ENCODE assay signal across 17 cellular contexts in genomic region chr19:482186-483041, GRCh38. TPM values are rescaled to one million over a fixed set of nuclear protein-coding genes. Genes with fewer than 3 reads are reported as not detected.
A peak's percentile ranks its signal among the peaks of the same experiment; 100 is the strongest.
DNase-seq lines count a peak whose midpoint lies in the region; ATAC-seq and TF ChIP-seq lines count a peak whose summit lies in the region.
"Had no signal": no experiment of that assay in that cellular context is flagged by ENCODE, and none has a peak within 500 bp of the region (broad histone marks: within the 10 kb centered on the region; RNA-seq: fewer than 3 reads in every experiment).

No MANE protein-coding gene starts in this region.

- no peak for TF ChIP-seq CTCF in spleen (IDR thresholded peaks at IDR 0.05 in 8 of 11, conservative IDR thresholded peaks at IDR 0.05 in 3 of 11)

- H3K27ac Mint-ChIP-seq in T-helper 17 cell, result peak overlapping the region; percentile 0

- no peaks in the 10 kb centered on the region for H3K36me3 ChIP-seq in H7 (replicated peaks; ENCODE audit: control insufficient read depth, insufficient read depth, low read length)
- H3K36me3 ChIP-seq in spleen, result no peaks in the 10 kb centered on the region
- H3K36me3 ChIP-seq: heart left ventricle, thoracic aorta had no signal

- H3K9me3 ChIP-seq in T-helper 17 cell (ENCODE audit: control insufficient read depth, low read length, poor library complexity, severe bottlenecking), result no peaks in the 10 kb centered on the region
- H3K9me3 ChIP-seq in spleen, result peaks cover 0 to 15% (median 0%) of the 10 kb centered on the region in 8 donors
- H3K9me3 ChIP-seq: heart left ventricle, thoracic aorta had no signal

- H3K4me1 Mint-ChIP-seq in T-helper 17 cell, result no peaks in the 10 kb centered on the region

- H3K27me3 ChIP-seq in H7 (ENCODE audit: control insufficient read depth, insufficient read depth, low read length) (peaks cover 2% of the 10 kb centered on the region; the same call in 1 of the 2 replicates), spleen (replicated peaks in 1 of 7) (peaks cover 0 to 23% (median 5%) of the 10 kb centered on the region in 7 donors)

- no peak for ATAC-seq in T-helper 17 cell
- ATAC-seq: heart left ventricle had no signal

- 54 to 64% (median 62%) methylated on average over 19 to 20 of the region's 20 CpGs for WGBS in spleen, 5 donors

- peak overlapping the region in 1 of 8 donors; percentile 11 for H3K27ac ChIP-seq in spleen
- H3K27ac ChIP-seq: heart left ventricle, thoracic aorta had no signal

- H3K36me3 Mint-ChIP-seq in T-helper 17 cell (ENCODE audit: low read depth), result peaks cover 2% of the 10 kb centered on the region
- H3K36me3 Mint-ChIP-seq: activated naive CD8-positive, alpha-beta T cell had no signal

- H3K27me3 Mint-ChIP-seq in T-helper 17 cell, result peaks cover 12% of the 10 kb centered on the region

- peaks cover 0 to 9% (median 5%) of the 10 kb centered on the region in 6 donors for H3K4me1 ChIP-seq in spleen

- DNase-seq in H7 (peak; percentile 64), T-helper 17 cell (no peak), glomerular visceral epithelial cell (ENCODE audit: extremely low spot score) (peak; percentile 38), spleen (peak; percentile 55), GOT3 (lab: John Stamatoyannopoulos, UW) (no peak), NCI-H128 (lab: John Stamatoyannopoulos, UW; ENCODE audit: unreplicated experiment) (no peak), HK-2 (ENCODE audit: unreplicated experiment) (no peak)
- DNase-seq: activated CD4-positive, alpha-beta T cell treated with anti-CD3 and anti-CD28 coated beads for 48 hours; CD4-positive, alpha-beta memory T cell; IMR-90; NCI-H1436 treated with DMSO at 0.1 percent for 48 hours; NCI-H510A; RPMI8226; T-helper 1 cell had no signal

- intact Hi-C loops in spleen (cut with DNase I; ENCODE audit: low total_unique reads), result no loop called here

- TF ChIP-seq POLR2A in spleen (IDR thresholded peaks at IDR 0.05), result no peak

- H3K4me3 ChIP-seq in H7 (ENCODE audit: insufficient read depth, low read depth, low read length) (no peak overlapping the region), spleen (no peak overlapping the region)
- H3K4me3 ChIP-seq: heart left ventricle, thoracic aorta had no signal

- no peak overlapping the region for H3K4me3 Mint-ChIP-seq in T-helper 17 cell
- H3K4me3 Mint-ChIP-seq: activated naive CD8-positive, alpha-beta T cell had no signal

RNA-seq across cellular contexts. Expression of gene MADCAM1, which starts 13.9 kb away (rescaled TPM):
- total RNA-seq in H7 (2014; rRNA removed; shearing (Covaris generic)), result 0.70 TPM in 1 of 2 replicates, not detected in the other
- total RNA-seq in T-helper 17 cell, result under 1 TPM; 0.15 to 0.31 TPM
- total RNA-seq in spleen, result 10 to 100 TPM in 3 of 7 donors, 1 to 10 TPM in 4; 5.1 to 33.6 (median 5.9) TPM
- 10 to 100 TPM in 1 of 3 donors, 1 to 10 TPM in 2; 3.0 to 23.9 (median 3.4) TPM for polyA plus RNA-seq in spleen
- total RNA-seq: IMR-90 had no signal

RNA-seq across cellular contexts. Expression of gene SHC2, which starts 21.6 kb away (rescaled TPM):
- total RNA-seq in H7 (2014; rRNA removed; shearing (Covaris generic)), result 5.3 and 6.9 TPM in 2 replicates
- not detected for total RNA-seq in T-helper 17 cell
- total RNA-seq in spleen, result 10 to 100 TPM; 25.5 to 90.1 (median 43.2) TPM
- 100 to 1,000 TPM in 1 of 3 donors, 10 to 100 TPM in 2; 19.6 to 123 (median 78.5) TPM for polyA plus RNA-seq in spleen
- total RNA-seq: IMR-90 had no signal
- polyA plus RNA-seq: CD4-positive, alpha-beta memory T cell had no signal

RNA-seq across cellular contexts. Expression of gene TPGS1, which starts 24.9 kb away (rescaled TPM):
- total RNA-seq in H7 (2014; rRNA removed; shearing (Covaris generic)), result 13.7 and 18.1 TPM in 2 replicates
- total RNA-seq in T-helper 17 cell, result 10 to 100 TPM; 24.3 to 24.8 TPM
- total RNA-seq in spleen, result 10 to 100 TPM; 16.1 to 23.7 (median 19.5) TPM
- 10 to 100 TPM in 2 of 3 donors, 1 to 10 TPM in 1; 9.8 to 24.4 (median 19.4) TPM for polyA plus RNA-seq in spleen

RNA-seq across cellular contexts. Expression of gene CDC34, which starts 49.1 kb away (rescaled TPM):
- total RNA-seq in H7 (2014; rRNA removed; shearing (Covaris generic)), result 180 and 192 TPM in 2 replicates
- total RNA-seq in T-helper 17 cell (10 to 100 TPM; 36.2 to 42.0 TPM), spleen (10 to 100 TPM; 36.5 to 52.4 (median 48.3) TPM)
- polyA plus RNA-seq in spleen, result 10 to 100 TPM; 35.9 to 83.9 (median 68.7) TPM

Comparison
In these comparisons a context has a peak if more than half of its experiments do, and no peak if none do; other contexts are left out.
1. DNase-seq: peak in H7 (single experiment), glomerular visceral epithelial cell (single experiment) and spleen (single experiment); none in T-helper 17 cell (0 of 3), GOT3 (single experiment), NCI-H128 (single experiment) and HK-2 (single experiment).